Comparison of ENCODE assay signal across 10 cellular contexts in the genomic region with DNA sequence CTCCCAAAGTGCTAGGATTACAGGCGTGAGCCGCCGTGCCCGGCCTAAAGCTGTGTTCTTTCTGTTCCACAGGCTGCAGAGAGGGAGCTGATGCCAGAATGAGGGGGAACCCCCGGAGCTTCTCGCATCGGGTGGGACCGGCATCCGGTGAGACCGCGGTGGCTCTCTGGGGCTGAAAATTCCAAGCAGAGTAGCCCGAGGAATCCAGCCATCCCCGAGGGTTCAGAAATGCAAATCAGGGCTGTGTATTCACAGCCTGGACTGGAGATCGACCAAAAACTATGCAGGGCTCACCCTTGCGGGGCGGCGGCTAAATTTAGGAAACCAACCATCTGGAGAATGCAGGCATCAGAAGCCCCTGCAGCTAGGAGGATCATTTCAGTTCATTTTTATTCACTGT.
A peak's percentile ranks its signal among the peaks of the same experiment; 100 is the strongest.
DNase-seq lines count a peak whose midpoint lies in the region; ATAC-seq, FAIRE-seq and TF ChIP-seq lines count a peak whose summit lies in the region.
"Had no signal": no experiment of that assay in that cellular context is flagged by ENCODE, and none has a peak within 500 bp of the region (broad histone marks: within the 10 kb centered on the region; RNA-seq: fewer than 3 reads in every experiment).

No MANE protein-coding gene starts in this region.

- H3K4me1 ChIP-seq in cardiac muscle cell (ENCODE audit: low read depth): peaks cover 14% of the 10 kb centered on the region
- peaks cover 9% of the 10 kb centered on the region for H3K4me1 ChIP-seq in rectal smooth muscle tissue (ENCODE audit: control insufficient read depth, insufficient read depth, low read length)

- H3K9ac ChIP-seq in rectal smooth muscle tissue (ENCODE audit: low read length): peak overlapping the region; percentile 40

- ATAC-seq in GM19463 (IDR thresholded peaks at IDR 0.05; ENCODE audit: unreplicated experiment): no peak
- ATAC-seq in HG03571 (IDR thresholded peaks at IDR 0.05; ENCODE audit: unreplicated experiment): no peak

- no peaks in the 10 kb centered on the region for H3K27me3 ChIP-seq in cardiac muscle cell
- no peaks in the 10 kb centered on the region for H3K27me3 ChIP-seq in rectal smooth muscle tissue (ENCODE audit: control insufficient read depth, insufficient read depth, low read length)

- H3K27ac ChIP-seq in cardiac muscle cell (peak overlapping the region; percentile 60), rectal smooth muscle tissue (ENCODE audit: low read depth, low read length) (peak overlapping the region; percentile 93)

- TF ChIP-seq CTCF in D721Med (IDR thresholded peaks at IDR 0.05; ENCODE audit: insufficient read depth, missing control alignments) (no peak), cardiac muscle cell (IDR thresholded peaks at IDR 0.05; ENCODE audit: low read depth, low read length) (no peak)

- DNase-seq in D721Med (ENCODE audit: insufficient read length, low spot score) (peak; percentile 7), amniotic stem cell (lab: John Stamatoyannopoulos, UW) (peak; percentile 63), cardiac muscle cell (ENCODE audit: low read depth in 1 of 2, low spot score in 1 of 2) (peak; percentile 42 to 68), NCI-H510A treated with DMSO at 0.1 percent for 48 hours (lab: John Stamatoyannopoulos, UW) (no peak), activated gamma-delta T cell treated with Interleukin-2 at 50 U/mL for 16 hours (no peak)
- DNase-seq: central memory CD4-positive, alpha-beta T cell had no signal

- H3K4me3 ChIP-seq in cardiac muscle cell (no peak overlapping the region), rectal smooth muscle tissue (ENCODE audit: low read length) (peak overlapping the region; percentile 41)
- H3K4me3 ChIP-seq: HAP-1 had no signal

- H3K36me3 ChIP-seq in cardiac muscle cell: no peaks in the 10 kb centered on the region
- no peaks in the 10 kb centered on the region for H3K36me3 ChIP-seq in rectal smooth muscle tissue (ENCODE audit: control insufficient read depth, insufficient read depth, low read length)
- H3K36me3 ChIP-seq: HAP-1 had no signal

- H3K9me3 ChIP-seq in cardiac muscle cell (ENCODE audit: low read depth): no peaks in the 10 kb centered on the region
- H3K9me3 ChIP-seq: HAP-1 had no signal

- no peak for FAIRE-seq in D721Med (lab: Jason Lieb, UNC)

Comparison
In these comparisons a context has a peak if more than half of its experiments do, and no peak if none do; other contexts are left out.
1. DNase-seq: peak in D721Med (single experiment), amniotic stem cell (single experiment) and cardiac muscle cell (2 of 2); none in NCI-H510A treated with DMSO at 0.1 percent for 48 hours (single experiment) and activated gamma-delta T cell treated with Interleukin-2 at 50 U/mL for 16 hours (single experiment).